Comparison of ENCODE assay signal across 1 cellular context in the genomic region with DNA sequence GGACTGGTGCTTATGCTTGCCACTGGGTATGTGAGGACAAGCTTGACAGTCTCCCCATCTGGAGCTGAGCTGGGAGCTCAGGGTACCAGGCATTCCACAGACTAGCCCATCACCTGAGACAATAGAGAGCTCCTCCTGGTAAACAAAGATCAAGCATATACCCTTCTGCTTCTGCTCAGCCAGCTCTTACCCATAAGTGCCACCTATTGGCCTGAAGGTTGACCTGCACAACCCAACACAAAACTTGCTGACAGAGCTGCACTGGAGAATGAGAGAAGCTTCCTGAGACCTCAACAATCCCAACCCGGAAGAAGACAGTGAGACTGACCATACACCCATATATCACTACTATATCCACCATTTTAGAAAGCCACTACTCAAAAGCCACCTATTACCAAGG.
TF ChIP-seq lines count a peak whose summit lies in the region.

No MANE protein-coding gene starts in this region.

TF ChIP-seq in K562, 482 proteins besides CTCF, POLR2A, EP300 and RAD21 (continued from another document):
- TF ChIP-seq, protein P1, sequence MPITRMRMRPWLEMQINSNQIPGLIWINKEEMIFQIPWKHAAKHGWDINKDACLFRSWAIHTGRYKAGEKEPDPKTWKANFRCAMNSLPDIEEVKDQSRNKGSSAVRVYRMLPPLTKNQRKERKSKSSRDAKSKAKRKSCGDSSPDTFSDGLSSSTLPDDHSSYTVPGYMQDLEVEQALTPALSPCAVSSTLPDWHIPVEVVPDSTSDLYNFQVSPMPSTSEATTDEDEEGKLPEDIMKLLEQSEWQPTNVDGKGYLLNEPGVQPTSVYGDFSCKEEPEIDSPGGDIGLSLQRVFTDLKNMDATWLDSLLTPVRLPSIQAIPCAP (CRISPR knock-in tag; IDR thresholded peaks at IDR 0.05; ENCODE audit: borderline replicate concordance), result no peak
- no peak for TF ChIP-seq FOXA3 (CRISPR knock-in tag; conservative IDR thresholded peaks at IDR 0.05 in 1 of 2, IDR thresholded peaks at IDR 0.05 in 1 of 2)
